ENCODE assay signal across 10 cellular contexts in the genomic region with DNA sequence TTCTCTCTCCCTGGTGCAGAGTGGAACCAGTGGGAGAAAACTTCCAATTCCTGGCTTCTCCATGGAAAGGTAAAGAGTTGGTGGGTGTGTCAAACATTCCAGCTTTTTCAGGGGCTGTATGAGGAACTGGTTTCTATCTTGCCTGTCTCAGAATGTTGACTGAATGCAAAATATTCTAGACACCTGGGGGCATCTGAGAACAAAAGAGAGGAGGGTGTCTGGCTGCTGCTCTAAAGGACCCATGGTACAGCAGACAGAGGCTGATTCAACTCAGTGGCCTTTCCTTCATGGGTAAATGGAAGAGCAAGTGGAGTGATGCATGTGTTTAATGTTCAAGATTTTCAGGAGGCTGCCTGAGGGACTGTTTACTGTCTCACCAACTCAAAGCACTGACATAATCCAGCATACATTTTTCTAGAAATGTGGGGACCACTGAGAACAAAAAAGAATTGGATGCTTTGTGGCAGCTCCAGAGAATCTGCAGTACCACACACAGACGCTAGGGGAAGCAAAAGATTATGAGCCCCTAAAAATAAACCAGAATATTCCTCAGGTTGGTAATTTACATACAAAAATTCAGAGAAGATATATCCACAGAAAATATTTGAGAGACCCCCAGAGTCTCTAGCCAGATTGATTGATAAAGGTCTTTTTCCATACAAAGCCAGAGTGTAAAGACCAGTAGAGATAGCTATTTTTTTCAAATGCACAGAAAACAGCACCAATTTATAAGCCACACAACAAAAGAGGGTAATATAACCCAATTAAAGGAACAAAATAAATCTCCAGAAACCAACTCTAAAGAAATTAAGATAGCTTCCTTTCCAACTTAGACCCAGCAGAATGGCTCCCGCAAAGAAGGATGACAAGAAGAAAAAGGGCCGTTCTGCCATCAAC. TPM values are rescaled to one million over a fixed set of nuclear protein-coding genes. Genes with fewer than 3 reads are reported as not detected.
DNase-seq lines count a peak whose midpoint lies in the region; ATAC-seq, FAIRE-seq and TF ChIP-seq lines count a peak whose summit lies in the region.
"Had no signal": no experiment of that assay in that cellular context is flagged by ENCODE, and none has a peak within 500 bp of the region (broad histone marks: within the 10 kb centered on the region; RNA-seq: fewer than 3 reads in every experiment).

No MANE protein-coding gene starts in this region.

- no peaks in the 10 kb centered on the region for H3K4me1 ChIP-seq in small intestine (ENCODE audit: control insufficient read depth in 2 of 2, insufficient read depth in 1 of 2, low read depth in 1 of 2, low read length in 1 of 2)

- DNase-seq in AG09309 (ENCODE audit: low read depth): no peak
- no peak for DNase-seq in GM13977 (ENCODE audit: low spot score)
- DNase-seq in kidney tubule cell (ENCODE audit: low spot score): peak; percentile 8
- no peak for DNase-seq in small intestine
- DNase-seq in NCI-H2196 (lab: John Stamatoyannopoulos, UW; ENCODE audit: unreplicated experiment): no peak
- DNase-seq in inferior parietal cortex (ENCODE audit: extremely low spot score): no peak

- FAIRE-seq in small intestine (lab: Jason Lieb, UNC): no peak
- FAIRE-seq: endometrium, TTC549 had no signal

- no peak overlapping the region for H3K4me3 ChIP-seq in AG09309 (ENCODE audit: control insufficient read depth, low read depth, low read length)
- H3K4me3 ChIP-seq in WI38 (ENCODE audit: low read depth, low read length): no peak overlapping the region
- H3K4me3 ChIP-seq in small intestine (ENCODE audit: low read depth in 1 of 2, low read length in 2 of 2): no peak overlapping the region

- no peaks in the 10 kb centered on the region for H3K9me3 ChIP-seq in small intestine (ENCODE audit: control insufficient read depth, low read depth)

- no peaks in the 10 kb centered on the region for H3K36me3 ChIP-seq in small intestine (ENCODE audit: control insufficient read depth in 2 of 2, insufficient read depth in 2 of 2, low read length in 2 of 2)

- no peak for ATAC-seq in GM21423 (IDR thresholded peaks at IDR 0.05; ENCODE audit: unreplicated experiment)

- no peak overlapping the region for H3K27ac ChIP-seq in small intestine (ENCODE audit: low read depth in 1 of 2, low read length in 1 of 2)

- in situ Hi-C loops in GM13977 (cut with MboI; ENCODE audit: low pct_unique_long_range_greater_than_20kb, low sequenced_read_pairs, unreplicated experiment): no loop called here

- 64 to 67% (median 64%) methylated on average over 3 of the region's 3 CpGs for WGBS in small intestine, 3 donors

- peak; percentile 71 for TF ChIP-seq CTCF in AG09309 (IDR thresholded peaks at IDR 0.05; ENCODE audit: control insufficient read depth, insufficient read depth, low read depth, low read length, missing control alignments)
- TF ChIP-seq CTCF in GM13977 (IDR thresholded peaks at IDR 0.05; ENCODE audit: extremely low read depth, insufficient read depth, missing control alignments): peak; percentile 38
- TF ChIP-seq CTCF in WI38 (IDR thresholded peaks at IDR 0.05; ENCODE audit: low read depth, low read length): peak; percentile 81

- H3K27me3 ChIP-seq in small intestine (ENCODE audit: control insufficient read depth in 2 of 2, insufficient read depth in 2 of 2, low read length in 2 of 2): no peaks in the 10 kb centered on the region

RNA-seq across cellular contexts. Expression of gene STARD8, which starts 48.0 kb away (rescaled TPM):
- 1 to 10 TPM in 1 of 3 donors, under 1 TPM in 2; 0.67 to 5.6 (median 0.81) TPM for polyA plus RNA-seq in small intestine
